ENCODE assay signal across 14 cellular contexts in genomic region chr1:6181347-6181770, GRCh38. TPM values are rescaled to one million over a fixed set of nuclear protein-coding genes. Genes with fewer than 3 reads are reported as not detected.
DNase-seq lines count a peak whose midpoint lies in the region; ATAC-seq, FAIRE-seq and TF ChIP-seq lines count a peak whose summit lies in the region.
"Had no signal": no experiment of that assay in that cellular context is flagged by ENCODE, and none has a peak within 500 bp of the region (broad histone marks: within the 10 kb centered on the region; RNA-seq: fewer than 3 reads in every experiment).

No MANE protein-coding gene starts in this region.

- FAIRE-seq in astrocyte (lab: Jason Lieb, UNC) = no peak
- FAIRE-seq: colon had no signal

- 0 out of 2 replicates have a peak, but pooled peaks cover 9% of the 10 kb centered on the region for H4K20me1 ChIP-seq in GM23248 (ENCODE audit: insufficient read depth)
- peaks cover 62% of the 10 kb centered on the region for H4K20me1 ChIP-seq in astrocyte (ENCODE audit: insufficient read depth, low read length)

- H3K27me3 ChIP-seq in CD4-positive, alpha-beta memory T cell (ENCODE audit: insufficient read depth, low read length) = peaks cover 3% of the 10 kb centered on the region
- H3K27me3 ChIP-seq in GM23248 (replicated peaks; ENCODE audit: insufficient read depth) (peaks cover 18% of the 10 kb centered on the region), astrocyte (ENCODE audit: insufficient read depth, low read length) (peaks cover 36% of the 10 kb centered on the region), HAP-1 (ENCODE audit: low read depth) (peaks cover 45% of the 10 kb centered on the region)

- H3K9ac ChIP-seq in GM23248 = no peak overlapping the region
- no peak overlapping the region for H3K9ac ChIP-seq in astrocyte (ENCODE audit: low read length)

- POLR2A ChIA-PET in CD4-positive, alpha-beta memory T cell (lab: Charles Lee; ENCODE audit: partially characterized antibody) = no interaction called here

- peaks cover 10 to 16% of the 10 kb centered on the region in 2 donors for H3K36me3 Mint-ChIP-seq in CD4-positive, alpha-beta memory T cell
- peaks cover 3% of the 10 kb centered on the region for H3K36me3 Mint-ChIP-seq in astrocyte (ENCODE audit: low read depth, unreplicated experiment)
- peaks cover 11% of the 10 kb centered on the region for H3K36me3 Mint-ChIP-seq in natural killer cell treated with Interleukin-12 subunit alpha and Interleukin-12 subunit beta and Interleukin-15 and Interleukin-18, amount 100 ng/mL, for 72 hours

- H3K9me3 ChIP-seq in CD4-positive, alpha-beta memory T cell (ENCODE audit: control insufficient read depth in 1 of 2, low read length in 2 of 2) = no peaks in the 10 kb centered on the region
- H3K9me3 ChIP-seq in GM23248 (ENCODE audit: low read depth) (no peaks in the 10 kb centered on the region), astrocyte (ENCODE audit: insufficient read depth, low read depth, low read length) (no peaks in the 10 kb centered on the region), HAP-1 (no peaks in the 10 kb centered on the region)
- H3K9me3 ChIP-seq: neutrophil, Peyer's patch had no signal

- no peak overlapping the region for H2AFZ ChIP-seq in GM23248
- no peak overlapping the region for H2AFZ ChIP-seq in astrocyte (ENCODE audit: low read depth, low read length)

- ATAC-seq in natural killer cell treated with Interleukin-12 subunit alpha and Interleukin-12 subunit beta and Interleukin-15 and Interleukin-18, amount 100 ng/mL, for 72 hours = no peak

- intact Hi-C loops in CD4-positive, alpha-beta memory T cell (cut with micrococcal nuclease) = no loop called here

- H3K4me3 ChIP-seq in CD4-positive, alpha-beta memory T cell (ENCODE audit: low read length in 2 of 2) = no peak overlapping the region
- no peak overlapping the region for H3K4me3 ChIP-seq in GM23248
- no peak overlapping the region for H3K4me3 ChIP-seq in astrocyte (ENCODE audit: insufficient read depth, low read depth, low read length)
- H3K4me3 ChIP-seq in HAP-1 = no peak overlapping the region

- peaks cover 35% of the 10 kb centered on the region for H3F3A ChIP-seq in GM23248 (ENCODE audit: insufficient read depth)

- H3K4me2 ChIP-seq in GM23248 (ENCODE audit: unreplicated experiment) (no peak overlapping the region), astrocyte (ENCODE audit: low read length) (peak overlapping the region; percentile 39)

- H3K4me3 Mint-ChIP-seq in CD4-positive, alpha-beta memory T cell = peak overlapping the region; percentile 31 to 82 (median 62)
- no peak overlapping the region for H3K4me3 Mint-ChIP-seq in astrocyte (ENCODE audit: unreplicated experiment)
- peak overlapping the region; percentile 37 for H3K4me3 Mint-ChIP-seq in natural killer cell treated with Interleukin-12 subunit alpha and Interleukin-12 subunit beta and Interleukin-15 and Interleukin-18, amount 100 ng/mL, for 72 hours

- H3K9me2 ChIP-seq in GM23248 (ENCODE audit: insufficient read depth) = no peaks in the 10 kb centered on the region

- H3K27ac ChIP-seq in CD4-positive, alpha-beta memory T cell (ENCODE audit: low read depth, low read length) = no peak overlapping the region
- no peak overlapping the region for H3K27ac ChIP-seq in GM23248
- H3K27ac ChIP-seq in astrocyte (ENCODE audit: low read depth, low read length) = no peak overlapping the region
- H3K27ac ChIP-seq: neutrophil, Peyer's patch had no signal

- H3K27me3 Mint-ChIP-seq in CD4-positive, alpha-beta memory T cell = peaks cover 27 to 33% of the 10 kb centered on the region in 2 donors
- H3K27me3 Mint-ChIP-seq in astrocyte (ENCODE audit: low read depth, unreplicated experiment) = peaks cover 18% of the 10 kb centered on the region
- H3K27me3 Mint-ChIP-seq in natural killer cell treated with Interleukin-12 subunit alpha and Interleukin-12 subunit beta and Interleukin-15 and Interleukin-18, amount 100 ng/mL, for 72 hours = peaks cover 25 to 34% of the 10 kb centered on the region in 2 donors

- CTCF ChIA-PET in CD4-positive, alpha-beta memory T cell (lab: Charles Lee; ENCODE audit: partially characterized antibody) = interaction anchor here (1.0 to 1.5 kb wide), 4 partner anchors 23 to 57 kb away, joined by 3 to 4 read pairs (median 3); no protein-coding TSS in a partner anchor

- H3K4me1 ChIP-seq in CD4-positive, alpha-beta memory T cell (ENCODE audit: insufficient read depth, low read length) = peaks cover 17% of the 10 kb centered on the region
- H3K4me1 ChIP-seq in GM23248 (ENCODE audit: insufficient read depth) (peaks cover 8% of the 10 kb centered on the region), astrocyte (ENCODE audit: insufficient read depth, low read length) (peaks cover 11% of the 10 kb centered on the region), HAP-1 (peaks cover 6% of the 10 kb centered on the region; the same call in 1 of the 2 replicates)

- H3K79me2 ChIP-seq in GM23248 (ENCODE audit: insufficient read depth) (no peaks in the 10 kb centered on the region), astrocyte (ENCODE audit: insufficient read depth, low read length) (peaks cover 4% of the 10 kb centered on the region)

- H3K9me3 Mint-ChIP-seq in CD4-positive, alpha-beta memory T cell = no peaks in the 10 kb centered on the region
- no peaks in the 10 kb centered on the region for H3K9me3 Mint-ChIP-seq in astrocyte (ENCODE audit: unreplicated experiment)
- H3K9me3 Mint-ChIP-seq in natural killer cell treated with Interleukin-12 subunit alpha and Interleukin-12 subunit beta and Interleukin-15 and Interleukin-18, amount 100 ng/mL, for 72 hours = no peaks in the 10 kb centered on the region

- peaks cover 11 to 42% (median 35%) of the 10 kb centered on the region in 4 donors for H3K4me1 Mint-ChIP-seq in CD4-positive, alpha-beta memory T cell
- peaks cover 21% of the 10 kb centered on the region for H3K4me1 Mint-ChIP-seq in astrocyte (ENCODE audit: low read depth, unreplicated experiment)
- H3K4me1 Mint-ChIP-seq in natural killer cell treated with Interleukin-12 subunit alpha and Interleukin-12 subunit beta and Interleukin-15 and Interleukin-18, amount 100 ng/mL, for 72 hours (ENCODE audit: low read depth in 2 of 2) = peaks cover 28 to 34% of the 10 kb centered on the region in 2 donors

- H3K27ac Mint-ChIP-seq in CD4-positive, alpha-beta memory T cell = no peak overlapping the region
- H3K27ac Mint-ChIP-seq in astrocyte (ENCODE audit: unreplicated experiment) = no peak overlapping the region
- no peak overlapping the region for H3K27ac Mint-ChIP-seq in natural killer cell treated with Interleukin-12 subunit alpha and Interleukin-12 subunit beta and Interleukin-15 and Interleukin-18, amount 100 ng/mL, for 72 hours

- peaks cover 5% of the 10 kb centered on the region for H3K36me3 ChIP-seq in CD4-positive, alpha-beta memory T cell (ENCODE audit: insufficient read depth, low read length)
- H3K36me3 ChIP-seq in GM23248 (ENCODE audit: low read depth) (no peaks in the 10 kb centered on the region; the same call in 1 of the 2 replicates), astrocyte (ENCODE audit: insufficient read depth, low read length) (peaks cover 3% of the 10 kb centered on the region), HAP-1 (replicated peaks) (peaks cover 18% of the 10 kb centered on the region)
- H3K36me3 ChIP-seq: neutrophil had no signal

- in situ Hi-C loops in GM23248 (cut with MboI) (no loop called here), HAP-1 (cut with MboI; ENCODE audit: low sequenced_read_pairs) (no loop called here)

- TF ChIP-seq CTCF in astrocyte (IDR thresholded peaks at IDR 0.05; ENCODE audit: insufficient read depth, low read depth, low read length) = no peak

- 8 to 11% methylated on average over 10 of the region's 10 CpGs for WGBS in GM23248 (ENCODE audit: low coverage in 1 of 2, low lambda C conversion rate in 2 of 2, missing lambda C conversion rate in 2 of 2), 2 experiments

- DNase-seq in CD4-positive, alpha-beta memory T cell = no peak
- DNase-seq in GM23248 (peak; percentile 45), astrocyte (ENCODE audit: low read depth) (no peak), SIG-M5 treated with dmso at 0.1 percent for 504 hours (lab: John Stamatoyannopoulos, UW; ENCODE audit: unreplicated experiment) (no peak), HAP-1 (ENCODE audit: low spot score in 2 of 2) (no peak), NCI-H1436 treated with DMSO at 0.1 percent for 48 hours (lab: John Stamatoyannopoulos, UW) (no peak), OCI-M2 (lab: John Stamatoyannopoulos, UW; ENCODE audit: unreplicated experiment) (no peak)
- DNase-seq in natural killer cell treated with Interleukin-12 subunit alpha and Interleukin-12 subunit beta and Interleukin-15 and Interleukin-18, amount 100 ng/mL, for 72 hours (ENCODE audit: low spot score) = no peak
- DNase-seq: NCI-H187 treated with DMSO at 0.1 percent for 48 hours; stimulated activated CD8-positive, alpha-beta memory T cell treated with anti-CD3 and anti-CD28 coated beads, Interleukin-4, amount 100 ng/mL, for 48 hours had no signal

RNA-seq across cellular contexts. Expression of gene CHD5, which starts 1.2 kb away (rescaled TPM):
- under 1 TPM; 0.06 to 0.17 TPM for total RNA-seq in CD4-positive, alpha-beta memory T cell
- not detected for polyA plus RNA-seq in CD4-positive, alpha-beta memory T cell
- total RNA-seq in GM23248 (2014; rRNA removed; shearing (Covaris generic)) = 0.11 and 0.25 TPM in 2 replicates
- 0.10 TPM in 1 of 2 replicates, not detected in the other for polyA plus RNA-seq in GM23248 (2016; fragmentation: Nextera tagmentation; extraction: Ambion mirVana)
- 0.14 and 0.18 TPM in 2 replicates for total RNA-seq in astrocyte
- total RNA-seq in natural killer cell treated with Interleukin-12 subunit alpha and Interleukin-12 subunit beta and Interleukin-15 and Interleukin-18, amount 100 ng/mL, for 72 hours = under 1 TPM; 0.31 to 0.78 TPM
- total RNA-seq: HT1080 had no signal

RNA-seq across cellular contexts. Expression of gene RPL22, which starts 18.0 kb away (rescaled TPM):
- 100 to 1,000 TPM; 491 to 503 TPM for total RNA-seq in CD4-positive, alpha-beta memory T cell
- 100 to 1,000 TPM; 215 to 259 TPM for polyA plus RNA-seq in CD4-positive, alpha-beta memory T cell
- total RNA-seq in GM23248 (2014; rRNA removed; shearing (Covaris generic)) = 101 and 127 TPM in 2 replicates
- 124 and 137 TPM in 2 replicates for polyA plus RNA-seq in GM23248 (2016; fragmentation: Nextera tagmentation; extraction: Ambion mirVana)
- 237 and 283 TPM in 2 replicates for total RNA-seq in astrocyte
- total RNA-seq in natural killer cell treated with Interleukin-12 subunit alpha and Interleukin-12 subunit beta and Interleukin-15 and Interleukin-18, amount 100 ng/mL, for 72 hours = 100 to 1,000 TPM; 209 to 355 TPM

RNA-seq across cellular contexts. Expression of gene RNF207, which starts 24.6 kb away (rescaled TPM):
- total RNA-seq in CD4-positive, alpha-beta memory T cell = 1 to 10 TPM; 8.7 to 9.4 TPM
- polyA plus RNA-seq in CD4-positive, alpha-beta memory T cell = 1 to 10 TPM; 1.7 to 2.0 TPM
- 30.3 and 32.8 TPM in 2 replicates for total RNA-seq in GM23248 (2014; rRNA removed; shearing (Covaris generic))
- 6.2 and 8.6 TPM in 2 replicates for polyA plus RNA-seq in GM23248 (2016; fragmentation: Nextera tagmentation; extraction: Ambion mirVana)
- 4.7 and 7.4 TPM in 2 replicates for total RNA-seq in astrocyte
- 10 to 100 TPM in 1 of 2 donors, 1 to 10 TPM in 1; 4.2 to 14.2 TPM for total RNA-seq in natural killer cell treated with Interleukin-12 subunit alpha and Interleukin-12 subunit beta and Interleukin-15 and Interleukin-18, amount 100 ng/mL, for 72 hours

RNA-seq across cellular contexts. Expression of gene ICMT, which starts 54.4 kb away (rescaled TPM):
- 10 to 100 TPM; 19.6 to 23.1 TPM for total RNA-seq in CD4-positive, alpha-beta memory T cell
- polyA plus RNA-seq in CD4-positive, alpha-beta memory T cell = 10 to 100 TPM; 16.1 to 21.3 TPM
- total RNA-seq in GM23248 (2014; rRNA removed; shearing (Covaris generic)) = 110 and 119 TPM in 2 replicates
- polyA plus RNA-seq in GM23248 (2016; fragmentation: Nextera tagmentation; extraction: Ambion mirVana) = 69.4 and 71.5 TPM in 2 replicates
- total RNA-seq in astrocyte = 58.1 and 59.5 TPM in 2 replicates
- 10 to 100 TPM; 44.1 to 71.4 TPM for total RNA-seq in natural killer cell treated with Interleukin-12 subunit alpha and Interleukin-12 subunit beta and Interleukin-15 and Interleukin-18, amount 100 ng/mL, for 72 hours
